In the genomic region with DNA sequence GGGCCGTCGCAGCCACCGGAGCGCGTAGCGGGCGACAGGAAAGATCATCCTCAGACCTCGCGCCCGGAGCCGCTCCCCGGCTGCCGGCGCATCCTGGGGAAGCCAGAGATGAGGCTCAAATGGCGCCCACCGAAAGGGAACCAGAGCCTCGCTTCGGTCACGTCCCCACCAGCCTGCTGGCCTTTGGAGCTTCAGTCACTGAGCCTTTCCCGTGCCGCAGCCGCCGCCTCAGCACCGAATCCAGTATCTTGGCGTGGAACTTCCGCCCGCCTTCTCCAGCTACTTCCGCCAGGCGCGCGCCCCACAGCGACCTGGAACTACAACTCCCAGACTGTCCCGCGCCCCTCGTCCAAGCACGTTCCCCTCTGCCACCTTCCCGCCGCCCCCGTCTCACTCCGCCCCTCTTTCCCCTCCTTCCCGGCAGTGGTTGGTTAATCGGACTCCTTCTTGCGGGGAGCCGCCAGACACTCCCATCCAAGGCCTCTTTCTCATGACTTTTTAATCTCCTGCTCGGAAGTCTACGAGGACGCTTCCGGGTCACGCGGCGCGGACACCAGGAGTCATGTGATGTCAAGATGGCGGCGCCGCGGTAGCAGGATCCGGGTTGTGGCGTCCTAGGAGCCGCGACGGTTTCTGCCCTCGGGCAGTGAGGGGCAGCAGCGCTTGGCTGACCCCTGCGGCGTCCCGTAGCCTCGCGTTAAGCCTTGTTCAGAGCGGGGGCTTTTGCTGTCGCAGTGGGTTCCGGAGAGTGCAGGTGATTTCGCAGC, we compare ENCODE assay signal across 8 cellular contexts. TPM values are rescaled to one million over a fixed set of nuclear protein-coding genes. Genes with fewer than 3 reads are reported as not detected.
DNase-seq lines count a peak whose midpoint lies in the region; ATAC-seq and TF ChIP-seq lines count a peak whose summit lies in the region.

A gene with protein sequence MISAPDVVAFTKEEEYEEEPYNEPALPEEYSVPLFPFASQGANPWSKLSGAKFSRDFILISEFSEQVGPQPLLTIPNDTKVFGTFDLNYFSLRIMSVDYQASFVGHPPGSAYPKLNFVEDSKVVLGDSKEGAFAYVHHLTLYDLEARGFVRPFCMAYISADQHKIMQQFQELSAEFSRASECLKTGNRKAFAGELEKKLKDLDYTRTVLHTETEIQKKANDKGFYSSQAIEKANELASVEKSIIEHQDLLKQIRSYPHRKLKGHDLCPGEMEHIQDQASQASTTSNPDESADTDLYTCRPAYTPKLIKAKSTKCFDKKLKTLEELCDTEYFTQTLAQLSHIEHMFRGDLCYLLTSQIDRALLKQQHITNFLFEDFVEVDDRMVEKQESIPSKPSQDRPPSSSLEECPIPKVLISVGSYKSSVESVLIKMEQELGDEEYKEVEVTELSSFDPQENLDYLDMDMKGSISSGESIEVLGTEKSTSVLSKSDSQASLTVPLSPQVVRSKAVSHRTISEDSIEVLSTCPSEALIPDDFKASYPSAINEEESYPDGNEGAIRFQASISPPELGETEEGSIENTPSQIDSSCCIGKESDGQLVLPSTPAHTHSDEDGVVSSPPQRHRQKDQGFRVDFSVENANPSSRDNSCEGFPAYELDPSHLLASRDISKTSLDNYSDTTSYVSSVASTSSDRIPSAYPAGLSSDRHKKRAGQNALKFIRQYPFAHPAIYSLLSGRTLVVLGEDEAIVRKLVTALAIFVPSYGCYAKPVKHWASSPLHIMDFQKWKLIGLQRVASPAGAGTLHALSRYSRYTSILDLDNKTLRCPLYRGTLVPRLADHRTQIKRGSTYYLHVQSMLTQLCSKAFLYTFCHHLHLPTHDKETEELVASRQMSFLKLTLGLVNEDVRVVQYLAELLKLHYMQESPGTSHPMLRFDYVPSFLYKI (plus strand): TSS at position 563 of the 767 bp plus-strand sequence. CDS start 497 bp downstream, outside the sequence.
A gene with protein sequence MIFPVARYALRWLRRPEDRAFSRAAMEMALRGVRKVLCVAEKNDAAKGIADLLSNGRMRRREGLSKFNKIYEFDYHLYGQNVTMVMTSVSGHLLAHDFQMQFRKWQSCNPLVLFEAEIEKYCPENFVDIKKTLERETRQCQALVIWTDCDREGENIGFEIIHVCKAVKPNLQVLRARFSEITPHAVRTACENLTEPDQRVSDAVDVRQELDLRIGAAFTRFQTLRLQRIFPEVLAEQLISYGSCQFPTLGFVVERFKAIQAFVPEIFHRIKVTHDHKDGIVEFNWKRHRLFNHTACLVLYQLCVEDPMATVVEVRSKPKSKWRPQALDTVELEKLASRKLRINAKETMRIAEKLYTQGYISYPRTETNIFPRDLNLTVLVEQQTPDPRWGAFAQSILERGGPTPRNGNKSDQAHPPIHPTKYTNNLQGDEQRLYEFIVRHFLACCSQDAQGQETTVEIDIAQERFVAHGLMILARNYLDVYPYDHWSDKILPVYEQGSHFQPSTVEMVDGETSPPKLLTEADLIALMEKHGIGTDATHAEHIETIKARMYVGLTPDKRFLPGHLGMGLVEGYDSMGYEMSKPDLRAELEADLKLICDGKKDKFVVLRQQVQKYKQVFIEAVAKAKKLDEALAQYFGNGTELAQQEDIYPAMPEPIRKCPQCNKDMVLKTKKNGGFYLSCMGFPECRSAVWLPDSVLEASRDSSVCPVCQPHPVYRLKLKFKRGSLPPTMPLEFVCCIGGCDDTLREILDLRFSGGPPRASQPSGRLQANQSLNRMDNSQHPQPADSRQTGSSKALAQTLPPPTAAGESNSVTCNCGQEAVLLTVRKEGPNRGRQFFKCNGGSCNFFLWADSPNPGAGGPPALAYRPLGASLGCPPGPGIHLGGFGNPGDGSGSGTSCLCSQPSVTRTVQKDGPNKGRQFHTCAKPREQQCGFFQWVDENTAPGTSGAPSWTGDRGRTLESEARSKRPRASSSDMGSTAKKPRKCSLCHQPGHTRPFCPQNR (minus strand): TSS at position 264 of the 767 bp plus-strand sequence. CDS start 216 bp downstream, at position 48.

- ATAC-seq in GM19043 (IDR thresholded peaks at IDR 0.05; ENCODE audit: low read depth, unreplicated experiment) (peak; percentile 77), HG03378 (IDR thresholded peaks at IDR 0.05; ENCODE audit: unreplicated experiment) (peak; percentile 57)

- DNase-seq in AG10803 (ENCODE audit: low read depth) (peak; percentile 99), NCI-H460 (ENCODE audit: extremely low read depth, low read depth) (peak; percentile 97), cerebellar nuclear complex (lab: John Stamatoyannopoulos, UW) (peak; percentile 92 to 97), islet precursor cell (peak; percentile 100)
- peak; percentile 92 for DNase-seq in activated CD4-positive, CD25-positive, alpha-beta regulatory T cell treated with anti-CD3 and anti-CD28 coated beads, Interleukin-2, amount 50 U/mL, for 72 hours
- peak; percentile 93 to 98 (median 96) for DNase-seq in stimulated activated CD4-positive, alpha-beta T cell treated with anti-CD3 and anti-CD28 coated beads, Interleukin-12 subunit alpha, Interleukin-12 subunit beta, amount 100 ng/mL, for 48 hours (ENCODE audit: low read depth in 2 of 3, low spot score in 1 of 3)

- peak within 1 kb of the TSS; percentile 95 for H3K4me3 ChIP-seq in AG10803 (ENCODE audit: low read length)

- no peak for TF ChIP-seq CTCF in AG10803 (conservative IDR thresholded peaks at IDR 0.05; ENCODE audit: low read length)

RNA-seq across cellular contexts. Expression of the first gene that starts in this region (rescaled TPM):
- total RNA-seq in NCI-H460 (2014; rRNA removed; shearing (Covaris generic)), result 17.1 and 19.9 TPM in 2 replicates
- 13.0 and 15.3 TPM in 2 replicates for polyA plus RNA-seq in NCI-H460 (2014; cell fraction: nucleus; rRNA removed)

RNA-seq across cellular contexts. Expression of the second gene that starts in this region (rescaled TPM):
- 29.3 and 35.3 TPM in 2 replicates for total RNA-seq in NCI-H460 (2014; rRNA removed; shearing (Covaris generic))
- polyA plus RNA-seq in NCI-H460 (2014; cell fraction: nucleus; rRNA removed), result 38.3 and 73.9 TPM in 2 replicates

Comparison
In these comparisons a context has a peak if more than half of its experiments do, and no peak if none do; other contexts are left out.
1. Peak in every context shown above with its lines: DNase-seq, ATAC-seq and H3K4me3 ChIP-seq.